In genomic region chr9:26779072-26779471, GRCh38 we compare ENCODE assay signal across 1 cellular context.
TF ChIP-seq lines count a peak whose summit lies in the region.

No MANE protein-coding gene starts in this region.

TF ChIP-seq in K562, 482 proteins besides CTCF, POLR2A, EP300 and RAD21 (continued from another document):
- TF ChIP-seq PBX2 (CRISPR knock-in tag; IDR thresholded peaks at IDR 0.05; ENCODE audit: low read depth) (peak; percentile 30; the same call in 1 of the 2 replicates), PBX2 (tag; conservative IDR thresholded peaks at IDR 0.05; ENCODE audit: low read depth) (peak; percentile 76), ZNF780A (CRISPR knock-in tag; IDR thresholded peaks at IDR 0.05) (no peak), FOSL1 (tag; conservative IDR thresholded peaks at IDR 0.05) (peak; percentile 55), EZH2 (IDR thresholded peaks at IDR 0.05; ENCODE audit: borderline replicate concordance, low read depth, low read length) (no peak), CEBPZ (IDR thresholded peaks at IDR 0.05; ENCODE audit: borderline replicate concordance, low read depth, low read length) (no peak), USF2 (CRISPR knock-in tag; IDR thresholded peaks at IDR 0.05) (no peak), E2F5 (CRISPR knock-in tag; IDR thresholded peaks at IDR 0.05) (no peak), ID3 (CRISPR knock-in tag; IDR thresholded peaks at IDR 0.05) (no peak), ID3 (tag; IDR thresholded peaks at IDR 0.05) (no peak), AFF4 (CRISPR knock-in tag; IDR thresholded peaks at IDR 0.05) (no peak), MCM5 (IDR thresholded peaks at IDR 0.05; ENCODE audit: low read depth) (no peak), MEIS2 (IDR thresholded peaks at IDR 0.05; ENCODE audit: partially characterized antibody) (peak; percentile 89), TAF9B (IDR thresholded peaks at IDR 0.05; ENCODE audit: partially characterized antibody) (no peak), CEBPG (CRISPR knock-in tag; IDR thresholded peaks at IDR 0.05) (peak; percentile 51; the same call in 1 of the 2 replicates), CEBPG (tag; conservative IDR thresholded peaks at IDR 0.05 in 1 of 2, IDR thresholded peaks at IDR 0.05 in 1 of 2) (peak in 1 of 2 experiments; percentile 88; a peak in 3 of 4 replicates), JUN (IDR thresholded peaks at IDR 0.05; ENCODE audit: borderline replicate concordance, low read depth, low read length) (0 out of 2 replicates have a peak, but pooled peaks have one; percentile 10), JUN (CRISPR knock-in tag; IDR thresholded peaks at IDR 0.05; ENCODE audit: borderline replicate concordance) (no peak), PHF8 (IDR thresholded peaks at IDR 0.05; ENCODE audit: borderline replicate concordance, low read length) (no peak), JUND (IDR thresholded peaks at IDR 0.05; ENCODE audit: borderline replicate concordance, low read depth, low read length) (peak; percentile 61), JUND (tag; IDR thresholded peaks at IDR 0.05; ENCODE audit: borderline replicate concordance, low read depth, low read length) (no peak), CXXC5 (CRISPR knock-in tag; IDR thresholded peaks at IDR 0.05) (no peak), RHOXF2B (CRISPR knock-in tag; conservative IDR thresholded peaks at IDR 0.05) (no peak), MTA1 (IDR thresholded peaks at IDR 0.05; ENCODE audit: borderline replicate concordance) (no peak), TRIM24 (IDR thresholded peaks at IDR 0.05) (peak in 1 of 2 experiments; percentile 60; a peak in 1 of 4 replicates)
TF ChIP-seq in K562: peak in this region for 12.
